ENCODE assay signal across 11 cellular contexts in the genomic region with DNA sequence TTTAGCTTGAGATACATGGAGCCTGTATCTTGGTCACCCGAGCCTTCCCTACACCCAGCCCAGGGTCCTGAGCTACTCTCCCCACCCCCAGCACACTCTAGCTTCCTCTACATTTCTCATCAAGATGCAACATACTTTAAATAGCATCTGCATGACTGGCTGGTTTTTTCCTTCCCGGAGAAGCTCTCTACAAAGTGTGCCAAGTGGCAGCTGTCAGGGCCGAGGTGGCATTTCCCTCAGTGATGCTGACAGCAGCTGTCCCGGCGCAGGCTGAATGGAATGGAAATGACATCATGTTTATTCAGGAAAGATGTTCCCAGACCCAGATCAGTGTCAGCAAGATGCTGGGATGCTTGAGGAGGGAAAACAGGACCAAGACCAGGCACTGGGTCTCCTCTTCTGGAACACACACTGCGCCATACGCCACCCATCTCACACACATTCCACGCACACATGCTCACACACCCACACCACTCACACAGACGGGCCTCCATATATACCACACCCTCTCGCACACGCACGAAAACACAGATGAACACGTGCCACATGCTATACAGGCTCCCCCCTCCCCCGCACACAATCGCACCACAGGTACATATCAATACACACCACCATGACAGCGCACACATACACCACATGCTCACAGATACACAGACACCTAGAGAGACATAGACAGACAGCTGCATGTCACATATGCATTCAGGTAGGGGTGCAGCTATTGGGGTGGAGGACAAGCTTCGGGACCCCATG.
DNase-seq lines count a peak whose midpoint lies in the region; ATAC-seq and TF ChIP-seq lines count a peak whose summit lies in the region.
"Had no signal": no experiment of that assay in that cellular context is flagged by ENCODE, and none has a peak within 500 bp of the region (broad histone marks: within the 10 kb centered on the region; RNA-seq: fewer than 3 reads in every experiment).

No MANE protein-coding gene starts in this region.

- peaks cover 2% of the 10 kb centered on the region for H3K4me1 Mint-ChIP-seq in endodermal cell

- no peaks in the 10 kb centered on the region for H3K4me1 ChIP-seq in endodermal cell (ENCODE audit: control insufficient read depth, insufficient read depth, low read length)
- no peaks in the 10 kb centered on the region for H3K4me1 ChIP-seq in BE2C

- peak; percentile 22 for TF ChIP-seq RAD21 in neural cell (conservative IDR thresholded peaks at IDR 0.05)

- peaks cover 2% of the 10 kb centered on the region for H3K9me3 Mint-ChIP-seq in endodermal cell
- H3K9me3 Mint-ChIP-seq: activated T-helper 1 cell treated with anti-CD3 and anti-CD28 coated beads, Interleukin-12 subunit alpha, Interleukin-12 subunit beta, Interleukin-2, Interleukin-4 antibody, amounts not matched to agents 30 ng/mL and 10 ng/mL and 1 ng/mL, durations not matched to agents 14 hours and 24 hours and 36 hours had no signal

- H3K27me3 ChIP-seq in endodermal cell (ENCODE audit: control insufficient read depth, insufficient read depth, low read length, poor library complexity, severe bottlenecking) (no peaks in the 10 kb centered on the region), neural cell (ENCODE audit: insufficient read depth, low read depth, low read length) (no peaks in the 10 kb centered on the region), BE2C (no peaks in the 10 kb centered on the region; the same call in 1 of the 2 replicates)

- TF ChIP-seq EP300 in neural cell (conservative IDR thresholded peaks at IDR 0.05; ENCODE audit: poor library complexity, severe bottlenecking), result peak; percentile 99

- no peaks in the 10 kb centered on the region for H3K36me3 Mint-ChIP-seq in endodermal cell (ENCODE audit: low read depth)

- H2AFZ ChIP-seq in neural cell (ENCODE audit: low read depth, low read length), result no peak overlapping the region

- H3K36me3 ChIP-seq in endodermal cell (ENCODE audit: control insufficient read depth, insufficient read depth, low read length) (no peaks in the 10 kb centered on the region), neural cell (ENCODE audit: insufficient read depth, low read length) (no peaks in the 10 kb centered on the region), BE2C (no peaks in the 10 kb centered on the region)
- H3K36me3 ChIP-seq: neutrophil had no signal

- H3K9ac ChIP-seq in endodermal cell (ENCODE audit: extremely low read depth, low read length, poor library complexity, severe bottlenecking) (no peak overlapping the region), neural cell (ENCODE audit: low read length) (peak overlapping the region; percentile 50)

- 87 to 89% methylated on average over 10 to 17 of the region's 17 CpGs for WGBS in endodermal cell (ENCODE audit: insufficient coverage in 1 of 2, insufficient read length in 1 of 2), 2 experiments

- H3K79me2 ChIP-seq in neural cell (replicated peaks; ENCODE audit: insufficient read depth, low read length), result no peaks in the 10 kb centered on the region

- TF ChIP-seq CTCF in endodermal cell (conservative IDR thresholded peaks at IDR 0.05) (no peak), neural cell (IDR thresholded peaks at IDR 0.05; ENCODE audit: poor library complexity, severe bottlenecking) (no peak), BE2C (IDR thresholded peaks at IDR 0.05; ENCODE audit: low read depth, low read length) (no peak)

- H3K4me3 ChIP-seq in endodermal cell (ENCODE audit: low read length) (no peak overlapping the region), neural cell (ENCODE audit: low read length) (peak overlapping the region; percentile 6), BE2C (ENCODE audit: low read depth, low read length) (no peak overlapping the region)
- H3K4me3 ChIP-seq: SK-N-MC had no signal

- no peak for ATAC-seq in GM21786 (IDR thresholded peaks at IDR 0.05; ENCODE audit: unreplicated experiment)

- no peak overlapping the region for H3K4me2 ChIP-seq in neural cell (ENCODE audit: low read length)

- no peaks in the 10 kb centered on the region for H4K20me1 ChIP-seq in neural cell (ENCODE audit: insufficient read depth)

- no peaks in the 10 kb centered on the region for H3F3A ChIP-seq in neural cell (ENCODE audit: insufficient read depth, low read length, poor library complexity, severe bottlenecking)

- H3K27ac Mint-ChIP-seq in endodermal cell, result peak overlapping the region; percentile 6
- H3K27ac Mint-ChIP-seq: activated T-helper 1 cell treated with anti-CD3 and anti-CD28 coated beads, Interleukin-12 subunit alpha, Interleukin-12 subunit beta, Interleukin-2, Interleukin-4 antibody, amounts not matched to agents 30 ng/mL and 10 ng/mL and 1 ng/mL, durations not matched to agents 14 hours and 24 hours and 36 hours had no signal

- H3K27ac ChIP-seq in endodermal cell (ENCODE audit: low read depth, low read length) (no peak overlapping the region), neural cell (ENCODE audit: low read length) (peak overlapping the region; percentile 80)
- H3K27ac ChIP-seq: neutrophil, SK-N-MC had no signal

- no peaks in the 10 kb centered on the region for H3K27me3 Mint-ChIP-seq in endodermal cell (ENCODE audit: insufficient read depth)

- H3K4me3 Mint-ChIP-seq in endodermal cell, result no peak overlapping the region
- H3K4me3 Mint-ChIP-seq: activated T-helper 1 cell treated with anti-CD3 and anti-CD28 coated beads, Interleukin-12 subunit alpha, Interleukin-12 subunit beta, Interleukin-2, Interleukin-4 antibody, amounts not matched to agents 30 ng/mL and 10 ng/mL and 1 ng/mL, durations not matched to agents 14 hours and 24 hours and 36 hours had no signal

- H3K9me3 ChIP-seq in endodermal cell (ENCODE audit: control insufficient read depth, low read length) (peaks cover 10% of the 10 kb centered on the region), neural cell (ENCODE audit: low read length) (no peaks in the 10 kb centered on the region), BE2C (no peaks in the 10 kb centered on the region)
- H3K9me3 ChIP-seq: neutrophil had no signal

- DNase-seq in ELF-1 (ENCODE audit: low read depth, low spot score) (peak; percentile 63), NCI-H774 (lab: John Stamatoyannopoulos, UW) (peak; percentile 5), endodermal cell (peak; percentile 65), SIG-M5 (lab: John Stamatoyannopoulos, UW) (no peak), BE2C (no peak)
- no peak for DNase-seq in activated CD4-positive, alpha-beta T cell treated with anti-CD3 and anti-CD28 coated beads for 4 hours

- no peaks in the 10 kb centered on the region for H3K9me2 ChIP-seq in neural cell (ENCODE audit: insufficient read depth, low read length)

TF ChIP-seq in neural cell, 6 proteins besides CTCF, POLR2A, EP300 and RAD21:
- TF ChIP-seq EZH2 (IDR thresholded peaks at IDR 0.05; ENCODE audit: borderline replicate concordance, insufficient read depth, low read length, poor library complexity, severe bottlenecking) (no peak), TAF1 (IDR thresholded peaks at IDR 0.05; ENCODE audit: low read depth) (no peak), POLR2AphosphoS5 (IDR thresholded peaks at IDR 0.05) (peak; percentile 77), MXI1 (conservative IDR thresholded peaks at IDR 0.05; ENCODE audit: poor library complexity, severe bottlenecking) (peak; percentile 34), SMC3 (conservative IDR thresholded peaks at IDR 0.05; ENCODE audit: poor library complexity) (no peak)
- TF ChIP-seq, protein P1, sequence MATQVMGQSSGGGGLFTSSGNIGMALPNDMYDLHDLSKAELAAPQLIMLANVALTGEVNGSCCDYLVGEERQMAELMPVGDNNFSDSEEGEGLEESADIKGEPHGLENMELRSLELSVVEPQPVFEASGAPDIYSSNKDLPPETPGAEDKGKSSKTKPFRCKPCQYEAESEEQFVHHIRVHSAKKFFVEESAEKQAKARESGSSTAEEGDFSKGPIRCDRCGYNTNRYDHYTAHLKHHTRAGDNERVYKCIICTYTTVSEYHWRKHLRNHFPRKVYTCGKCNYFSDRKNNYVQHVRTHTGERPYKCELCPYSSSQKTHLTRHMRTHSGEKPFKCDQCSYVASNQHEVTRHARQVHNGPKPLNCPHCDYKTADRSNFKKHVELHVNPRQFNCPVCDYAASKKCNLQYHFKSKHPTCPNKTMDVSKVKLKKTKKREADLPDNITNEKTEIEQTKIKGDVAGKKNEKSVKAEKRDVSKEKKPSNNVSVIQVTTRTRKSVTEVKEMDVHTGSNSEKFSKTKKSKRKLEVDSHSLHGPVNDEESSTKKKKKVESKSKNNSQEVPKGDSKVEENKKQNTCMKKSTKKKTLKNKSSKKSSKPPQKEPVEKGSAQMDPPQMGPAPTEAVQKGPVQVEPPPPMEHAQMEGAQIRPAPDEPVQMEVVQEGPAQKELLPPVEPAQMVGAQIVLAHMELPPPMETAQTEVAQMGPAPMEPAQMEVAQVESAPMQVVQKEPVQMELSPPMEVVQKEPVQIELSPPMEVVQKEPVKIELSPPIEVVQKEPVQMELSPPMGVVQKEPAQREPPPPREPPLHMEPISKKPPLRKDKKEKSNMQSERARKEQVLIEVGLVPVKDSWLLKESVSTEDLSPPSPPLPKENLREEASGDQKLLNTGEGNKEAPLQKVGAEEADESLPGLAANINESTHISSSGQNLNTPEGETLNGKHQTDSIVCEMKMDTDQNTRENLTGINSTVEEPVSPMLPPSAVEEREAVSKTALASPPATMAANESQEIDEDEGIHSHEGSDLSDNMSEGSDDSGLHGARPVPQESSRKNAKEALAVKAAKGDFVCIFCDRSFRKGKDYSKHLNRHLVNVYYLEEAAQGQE (IDR thresholded peaks at IDR 0.05; ENCODE audit: borderline replicate concordance), result peak; percentile 61

Comparison
In these comparisons a context has a peak if more than half of its experiments do, and no peak if none do; other contexts are left out.
1. DNase-seq: peak in ELF-1 (single experiment), NCI-H774 (single experiment) and endodermal cell (single experiment); none in activated CD4-positive, alpha-beta T cell treated with anti-CD3 and anti-CD28 coated beads for 4 hours (0 of 2), SIG-M5 (single experiment) and BE2C (single experiment).